Comparison of ENCODE assay signal across 24 cellular contexts in the genomic region with DNA sequence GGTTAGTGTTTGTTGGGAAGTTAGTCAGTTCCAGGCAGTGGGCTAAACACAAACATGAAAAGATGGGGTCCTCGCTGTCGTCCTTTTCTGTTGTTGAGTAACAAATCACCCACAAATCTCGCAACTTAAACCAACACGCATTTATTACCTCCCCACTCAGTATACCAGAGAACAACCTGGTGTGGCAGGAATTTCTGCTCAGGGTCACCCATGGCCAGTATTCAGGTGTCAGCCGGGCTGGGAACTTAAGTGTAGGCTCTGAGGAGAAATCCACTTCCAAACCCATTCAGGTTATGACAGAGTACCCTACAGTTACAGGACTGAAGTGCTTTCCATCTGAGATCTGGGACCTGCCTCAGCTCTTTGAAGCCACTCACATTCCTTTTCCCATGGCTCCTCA.
DNase-seq lines count a peak whose midpoint lies in the region; ATAC-seq, FAIRE-seq and TF ChIP-seq lines count a peak whose summit lies in the region.
"Had no signal": no experiment of that assay in that cellular context is flagged by ENCODE, and none has a peak within 500 bp of the region (broad histone marks: within the 10 kb centered on the region; RNA-seq: fewer than 3 reads in every experiment).

No MANE protein-coding gene starts in this region.

- H4K8ac ChIP-seq in mesendoderm (ENCODE audit: low read depth, low read length), result no peak overlapping the region

- H3K4me2 ChIP-seq in mesendoderm (ENCODE audit: low read length), result no peak overlapping the region

- H3K56ac ChIP-seq in mesendoderm (ENCODE audit: low read length), result no peak overlapping the region

- H3K27me3 ChIP-seq in mesendoderm (ENCODE audit: insufficient read depth, low read length, poor library complexity), result no peaks in the 10 kb centered on the region
- H3K27me3 ChIP-seq: neutrophil, upper lobe of left lung had no signal

- TF ChIP-seq POLR2A in GM12892 (IDR thresholded peaks at IDR 0.05; ENCODE audit: low read depth, low read length), result no peak

- no peaks in the 10 kb centered on the region for H3K79me2 ChIP-seq in mesendoderm (ENCODE audit: control insufficient read depth, insufficient read depth, low read length)

- H3K18ac ChIP-seq in mesendoderm (ENCODE audit: low read length), result no peak overlapping the region

- H3K79me1 ChIP-seq in mesendoderm (ENCODE audit: low read length), result no peaks in the 10 kb centered on the region

- ATAC-seq in naive thymus-derived CD8-positive, alpha-beta T cell, result no peak
- ATAC-seq: heart left ventricle, left ventricle myocardium superior, mucosa of descending colon had no signal

- POLR2A ChIA-PET in naive thymus-derived CD8-positive, alpha-beta T cell (lab: Charles Lee), result no interaction called here

- H3K36me3 Mint-ChIP-seq in T-helper 1 cell treated with Interleukin-12 subunit alpha and Interleukin-12 subunit beta and Interleukin-4 antibody, amounts not matched to agents 30 μg/mL and 1 μg/mL, for 36 hours (ENCODE audit: low read depth), result peaks cover 12% of the 10 kb centered on the region
- no peaks in the 10 kb centered on the region for H3K36me3 Mint-ChIP-seq in activated naive CD8-positive, alpha-beta T cell
- no peaks in the 10 kb centered on the region for H3K36me3 Mint-ChIP-seq in naive thymus-derived CD8-positive, alpha-beta T cell

- no peak overlapping the region for H2BK15ac ChIP-seq in mesendoderm (replicated peaks; ENCODE audit: low read depth)

- no peak overlapping the region for H3K4me3 ChIP-seq in mesendoderm (ENCODE audit: low read length)
- H3K4me3 ChIP-seq: heart left ventricle, mucosa of descending colon, upper lobe of left lung had no signal

- H2AK5ac ChIP-seq in mesendoderm (ENCODE audit: low read length), result no peak overlapping the region

- no CpG with 5 or more reads among the region's 5 CpGs for WGBS in mesendoderm (ENCODE audit: extremely low coverage, insufficient coverage, low lambda C conversion rate)

- no peak overlapping the region for H3K4ac ChIP-seq in mesendoderm (ENCODE audit: low read depth, low read length)

- H2BK120ac ChIP-seq in mesendoderm (ENCODE audit: low read depth, low read length), result no peak overlapping the region

- peak; percentile 46 for FAIRE-seq in GM12892 (lab: Jason Lieb, UNC)
- FAIRE-seq in urothelium cell line (lab: Jason Lieb, UNC), result no peak
- FAIRE-seq: D721Med, small intestine, TTC549 had no signal

- H3K9ac ChIP-seq in mesendoderm (ENCODE audit: low read length), result no peak overlapping the region

- no peak overlapping the region for H2BK5ac ChIP-seq in mesendoderm (ENCODE audit: low read length)

- no peak overlapping the region for H4K5ac ChIP-seq in mesendoderm (ENCODE audit: low read length)

- no peak for DNase-seq in T-helper 1 cell
- DNase-seq in GM12892 (ENCODE audit: insufficient read length), result no peak
- DNase-seq in naive thymus-derived CD8-positive, alpha-beta T cell, result no peak
- DNase-seq in AG20443 (ENCODE audit: low spot score), result no peak
- no peak for DNase-seq in mesendoderm
- no peak for DNase-seq in urothelium cell line (ENCODE audit: low spot score)
- DNase-seq: activated CD4-positive, alpha-beta T cell treated with anti-CD3 and anti-CD28 coated beads for 48 hours; amniotic stem cell; dermis blood vessel endothelial cell; heart left ventricle; left ventricle myocardium superior; mucosa of descending colon; NCI-H146; NCI-H2171; NCI-H526 treated with DMSO at 0.1 percent for 48 hours; small intestine; stimulated activated CD4-positive, alpha-beta T cell treated with anti-CD3 and anti-CD28 coated beads, Interleukin-2, amount 100 ng/mL, for 48 hours; upper lobe of left lung had no signal

- H3K4me1 ChIP-seq in mesendoderm (ENCODE audit: control insufficient read depth, low read depth, low read length), result no peaks in the 10 kb centered on the region

- peaks cover 70% of the 10 kb centered on the region for H3K4me1 Mint-ChIP-seq in T-helper 1 cell treated with Interleukin-12 subunit alpha and Interleukin-12 subunit beta and Interleukin-4 antibody, amounts not matched to agents 30 μg/mL and 1 μg/mL, for 36 hours (ENCODE audit: low read depth)
- peaks cover 58% of the 10 kb centered on the region for H3K4me1 Mint-ChIP-seq in activated naive CD8-positive, alpha-beta T cell (ENCODE audit: low read depth)
- peaks cover 26 to 69% (median 57%) of the 10 kb centered on the region in 4 donors for H3K4me1 Mint-ChIP-seq in naive thymus-derived CD8-positive, alpha-beta T cell

- peak overlapping the region; percentile 47 for H3K4me3 Mint-ChIP-seq in T-helper 1 cell treated with Interleukin-12 subunit alpha and Interleukin-12 subunit beta and Interleukin-4 antibody, amounts not matched to agents 30 μg/mL and 1 μg/mL, for 36 hours
- H3K4me3 Mint-ChIP-seq in activated naive CD8-positive, alpha-beta T cell, result peak overlapping the region; percentile 81
- peak overlapping the region in 9 of 10 donors; percentile 55 to 87 (median 74) for H3K4me3 Mint-ChIP-seq in naive thymus-derived CD8-positive, alpha-beta T cell

- peaks cover 6% of the 10 kb centered on the region for H3K9me3 Mint-ChIP-seq in T-helper 1 cell treated with Interleukin-12 subunit alpha and Interleukin-12 subunit beta and Interleukin-4 antibody, amounts not matched to agents 30 μg/mL and 1 μg/mL, for 36 hours
- H3K9me3 Mint-ChIP-seq in activated naive CD8-positive, alpha-beta T cell (ENCODE audit: low read depth), result no peaks in the 10 kb centered on the region
- no peaks in the 10 kb centered on the region for H3K9me3 Mint-ChIP-seq in naive thymus-derived CD8-positive, alpha-beta T cell

- no peak overlapping the region for H3K23ac ChIP-seq in mesendoderm (ENCODE audit: low read length)

- no peaks in the 10 kb centered on the region for H3K36me3 ChIP-seq in mesendoderm (ENCODE audit: control insufficient read depth, insufficient read depth, low read length)
- H3K36me3 ChIP-seq: heart left ventricle, neutrophil, upper lobe of left lung had no signal

- no peaks in the 10 kb centered on the region for H3K27me3 Mint-ChIP-seq in T-helper 1 cell treated with Interleukin-12 subunit alpha and Interleukin-12 subunit beta and Interleukin-4 antibody, amounts not matched to agents 30 μg/mL and 1 μg/mL, for 36 hours (ENCODE audit: low read depth)
- H3K27me3 Mint-ChIP-seq in activated naive CD8-positive, alpha-beta T cell, result no peaks in the 10 kb centered on the region
- no peaks in the 10 kb centered on the region for H3K27me3 Mint-ChIP-seq in naive thymus-derived CD8-positive, alpha-beta T cell

- no peak overlapping the region for H3K27ac ChIP-seq in mesendoderm (ENCODE audit: low read depth, low read length)
- H3K27ac ChIP-seq: 22Rv1 had no signal

- H3K27ac Mint-ChIP-seq in T-helper 1 cell treated with Interleukin-12 subunit alpha and Interleukin-12 subunit beta and Interleukin-4 antibody, amounts not matched to agents 30 μg/mL and 1 μg/mL, for 36 hours, result peak overlapping the region; percentile 96
- peak overlapping the region; percentile 92 for H3K27ac Mint-ChIP-seq in activated naive CD8-positive, alpha-beta T cell
- H3K27ac Mint-ChIP-seq in naive thymus-derived CD8-positive, alpha-beta T cell, result peak overlapping the region; percentile 6 to 97 (median 90)
